In the genomic region with DNA sequence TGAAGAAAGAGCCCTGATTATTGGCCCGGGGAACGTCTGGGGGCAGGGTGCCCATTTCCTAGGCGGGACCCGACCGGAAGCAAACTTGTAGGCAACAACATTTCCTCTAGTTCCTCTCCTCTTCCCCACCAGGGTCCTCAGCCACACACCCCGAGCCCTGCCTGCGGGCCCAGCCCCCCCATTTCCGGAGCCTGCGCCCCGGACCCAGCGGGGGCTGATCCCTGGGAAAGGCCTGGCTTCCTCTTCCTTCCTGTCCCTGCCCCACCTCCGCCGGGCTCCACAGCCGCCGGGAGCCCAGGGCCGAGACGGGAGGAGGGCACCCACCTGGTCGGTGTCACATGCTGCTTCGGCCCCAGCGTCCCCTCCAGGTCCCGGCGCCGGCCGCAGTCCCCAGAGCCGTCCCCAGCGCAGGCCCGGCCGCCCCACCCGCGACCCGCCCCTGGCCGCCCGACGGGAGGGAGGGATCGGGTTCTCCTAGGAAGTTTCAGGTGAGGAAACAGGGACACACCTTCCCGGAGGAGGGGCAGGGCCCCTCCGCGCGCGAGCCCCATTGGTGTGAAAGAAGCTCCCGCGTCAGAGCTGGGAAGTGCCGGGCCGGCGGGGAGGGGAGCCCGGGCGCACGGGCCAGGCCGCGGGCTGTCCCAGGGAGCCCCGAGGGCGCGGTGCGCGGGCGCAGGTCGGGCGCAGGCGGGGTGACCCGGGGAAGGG, we compare ENCODE assay signal across 10 cellular contexts. TPM values are rescaled to one million over a fixed set of nuclear protein-coding genes. Genes with fewer than 3 reads are reported as not detected.
DNase-seq lines count a peak whose midpoint lies in the region; ATAC-seq and TF ChIP-seq lines count a peak whose summit lies in the region.
"Not testable (repeated sequence)": the region's sequence is repeated elsewhere in the genome, so short reads cannot be mapped to it uniquely, and the experiment has no call there.
"Had no signal": no experiment of that assay in that cellular context is flagged by ENCODE, and none has a peak within 500 bp of the region (broad histone marks: within the 10 kb centered on the region; RNA-seq: fewer than 3 reads in every experiment).

No MANE protein-coding gene starts in this region.

- not testable (repeated sequence) for H3K36me3 ChIP-seq in CD8-positive, alpha-beta T cell (ENCODE audit: insufficient read depth, low read length); prostate gland

- DNase-seq in CD8-positive, alpha-beta T cell; Right ventricle myocardium inferior (ENCODE audit: missing footprints): not testable (repeated sequence)
- peak; percentile 56 for DNase-seq in activated CD8-positive, alpha-beta memory T cell treated with anti-CD3 and anti-CD28 coated beads, Interleukin-2, amount 50 U/mL, for 48 hours
- DNase-seq in prostate gland (ENCODE audit: low spot score) = peak; percentile 11

- not testable (repeated sequence) for H3K4me1 ChIP-seq in CD8-positive, alpha-beta T cell (ENCODE audit: insufficient read depth, low read length); prostate gland (replicated peaks)

- intact Hi-C loops in CD8-positive, alpha-beta T cell (cut with DNase I, micrococcal nuclease); Right ventricle myocardium inferior (cut with DNase I); prostate gland (cut with DNase I): not testable (repeated sequence)

- not testable (repeated sequence) for TF ChIP-seq CTCF in CD8-positive, alpha-beta T cell (IDR thresholded peaks at IDR 0.05); prostate gland (IDR thresholded peaks at IDR 0.05)

- H3K27me3 ChIP-seq in CD8-positive, alpha-beta T cell (ENCODE audit: insufficient read depth, low read length); prostate gland (replicated peaks; ENCODE audit: insufficient read depth): not testable (repeated sequence)

- TF ChIP-seq POLR2A in prostate gland (IDR thresholded peaks at IDR 0.05) = not testable (repeated sequence)

- not testable (repeated sequence) for H3K4me3 ChIP-seq in CD8-positive, alpha-beta T cell (ENCODE audit: low read depth, low read length); prostate gland

- H3K27me3 Mint-ChIP-seq in CD8-positive, alpha-beta T cell (ENCODE audit: low read depth) = not testable (repeated sequence)

- not testable (repeated sequence) for H3K4me1 Mint-ChIP-seq in CD8-positive, alpha-beta T cell (ENCODE audit: low read depth)

- ATAC-seq in CD8-positive, alpha-beta T cell = peak; percentile 73
- ATAC-seq in GM19328 (IDR thresholded peaks at IDR 0.05; ENCODE audit: unreplicated experiment) (peak; percentile 79), GM21723 (IDR thresholded peaks at IDR 0.05; ENCODE audit: unreplicated experiment) (peak; percentile 82), HG02981 (IDR thresholded peaks at IDR 0.05; ENCODE audit: unreplicated experiment) (peak; percentile 78), HG03460 (IDR thresholded peaks at IDR 0.05; ENCODE audit: unreplicated experiment) (peak; percentile 63), Right ventricle myocardium inferior (peak; percentile 92)

- no CpG with 5 or more reads among the region's 60 CpGs for WGBS in prostate gland

- not testable (repeated sequence) for H3K27ac ChIP-seq in CD8-positive, alpha-beta T cell (ENCODE audit: low read depth, low read length); prostate gland

- POLR2A ChIA-PET in CD8-positive, alpha-beta T cell (lab: Charles Lee) = not testable (repeated sequence)

- CTCF ChIA-PET in CD8-positive, alpha-beta T cell (lab: Charles Lee) = not testable (repeated sequence)

- H3K27ac Mint-ChIP-seq in CD8-positive, alpha-beta T cell = not testable (repeated sequence)

- H3K4me3 Mint-ChIP-seq in CD8-positive, alpha-beta T cell = not testable (repeated sequence)

- H3K9me3 Mint-ChIP-seq in CD8-positive, alpha-beta T cell = not testable (repeated sequence)

- H3K36me3 Mint-ChIP-seq in CD8-positive, alpha-beta T cell = not testable (repeated sequence)

- not testable (repeated sequence) for H3K9me3 ChIP-seq in CD8-positive, alpha-beta T cell (ENCODE audit: low read length); prostate gland

RNA-seq across cellular contexts. Expression of a gene that starts 18.3 kb away (rescaled TPM):
- not detected for total RNA-seq in CD8-positive, alpha-beta T cell
- not detected for total RNA-seq in Right ventricle myocardium inferior
- total RNA-seq in prostate gland = not detected
- total RNA-seq: HFFc6 had no signal

RNA-seq across cellular contexts. Expression of a gene that starts 24.9 kb away (rescaled TPM):
- 1 to 10 TPM; 1.1 to 1.2 TPM for total RNA-seq in CD8-positive, alpha-beta T cell
- total RNA-seq in Right ventricle myocardium inferior = 0.22 TPM
- total RNA-seq in prostate gland = 1 to 10 TPM; 1.5 to 6.3 TPM
- total RNA-seq: HFFc6 had no signal

RNA-seq across cellular contexts. Expression of a gene that starts 29.4 kb away (rescaled TPM):
- 1 to 10 TPM; 2.6 to 2.7 TPM for total RNA-seq in CD8-positive, alpha-beta T cell
- total RNA-seq in Right ventricle myocardium inferior (0.22 TPM), prostate gland (10 to 100 TPM in 1 of 2 donors, 1 to 10 TPM in 1; 5.3 to 10.7 TPM)
- total RNA-seq: HFFc6 had no signal

RNA-seq across cellular contexts. Expression of a gene that starts 54.5 kb away (rescaled TPM):
- not detected for total RNA-seq in CD8-positive, alpha-beta T cell
- total RNA-seq in Right ventricle myocardium inferior (not detected), prostate gland (not detected)
- total RNA-seq: HFFc6, tibial nerve had no signal
